In genomic region chr21:21464691-21465090, GRCh38 we compare ENCODE assay signal across 23 cellular contexts.
DNase-seq lines count a peak whose midpoint lies in the region; ATAC-seq and TF ChIP-seq lines count a peak whose summit lies in the region.
"Had no signal": no experiment of that assay in that cellular context is flagged by ENCODE, and none has a peak within 500 bp of the region (broad histone marks: within the 10 kb centered on the region; RNA-seq: fewer than 3 reads in every experiment).

No MANE protein-coding gene starts in this region.

- H3K27ac ChIP-seq in SU-DHL-6 (ENCODE audit: low read depth, low read length) (no peak overlapping the region), neural cell (ENCODE audit: low read length) (peak overlapping the region; percentile 56), trophoblast cell (ENCODE audit: low read depth, low read length) (no peak overlapping the region), body of pancreas (no peak overlapping the region)
- H3K27ac ChIP-seq: 22Rv1; A549; BLaER1 treated with 17β-estradiol and CSF1 and Interleukin-3, amounts not matched to agents 10 nM and 100 nM; C4-2B had no signal

- no peak overlapping the region for H3K14ac ChIP-seq in trophoblast cell (ENCODE audit: low read length)

- H4K20me1 ChIP-seq in SU-DHL-6 (ENCODE audit: low read depth, low read length), result no peaks in the 10 kb centered on the region
- H4K20me1 ChIP-seq in neural cell (ENCODE audit: insufficient read depth), result no peaks in the 10 kb centered on the region
- H4K20me1 ChIP-seq: BLaER1 treated with 17β-estradiol and CSF1 and Interleukin-3, amounts not matched to agents 10 nM and 100 nM had no signal

- H3K9ac ChIP-seq in SU-DHL-6 (ENCODE audit: low read length) (no peak overlapping the region), neural cell (ENCODE audit: low read length) (no peak overlapping the region), trophoblast cell (ENCODE audit: low read length) (no peak overlapping the region)
- H3K9ac ChIP-seq: BLaER1 treated with 17β-estradiol and CSF1 and Interleukin-3, amounts not matched to agents 10 nM and 100 nM had no signal

- TF ChIP-seq POLR2A in body of pancreas (IDR thresholded peaks at IDR 0.05), result no peak

- no peak overlapping the region for H4K12ac ChIP-seq in trophoblast cell (ENCODE audit: low read depth, low read length)

- TF ChIP-seq CTCF in LNCaP clone FGC (IDR thresholded peaks at IDR 0.05; ENCODE audit: control insufficient read depth, extremely low read depth, insufficient read depth) (no peak), SU-DHL-6 (IDR thresholded peaks at IDR 0.05; ENCODE audit: insufficient read depth, low read length, poor library complexity, severe bottlenecking) (no peak), neural cell (IDR thresholded peaks at IDR 0.05; ENCODE audit: poor library complexity, severe bottlenecking) (no peak), body of pancreas (IDR thresholded peaks at IDR 0.05) (no peak)

- H3K9me2 ChIP-seq in SU-DHL-6 (replicated peaks; ENCODE audit: insufficient read depth, low read length), result no peaks in the 10 kb centered on the region
- no peaks in the 10 kb centered on the region for H3K9me2 ChIP-seq in neural cell (ENCODE audit: insufficient read depth, low read length)

- H4K91ac ChIP-seq in trophoblast cell (ENCODE audit: low read depth, low read length), result no peak overlapping the region

- no peak overlapping the region for H3K4ac ChIP-seq in trophoblast cell (ENCODE audit: low read depth, low read length)

- peak; percentile 88 for TF ChIP-seq EP300 in neural cell (conservative IDR thresholded peaks at IDR 0.05; ENCODE audit: poor library complexity, severe bottlenecking)

- H3K4me2 ChIP-seq in SU-DHL-6 (ENCODE audit: low read depth, low read length, poor library complexity, severe bottlenecking) (no peak overlapping the region), neural cell (ENCODE audit: low read length) (no peak overlapping the region), trophoblast cell (ENCODE audit: low read length) (no peak overlapping the region)
- H3K4me2 ChIP-seq: A549; BLaER1 treated with 17β-estradiol and CSF1 and Interleukin-3, amounts not matched to agents 10 nM and 100 nM had no signal

- no peak overlapping the region for H3K18ac ChIP-seq in trophoblast cell (ENCODE audit: low read length)

- intact Hi-C loops in body of pancreas (cut with DNase I), result no loop called here

- H3K4me1 ChIP-seq in trophoblast cell (ENCODE audit: control insufficient read depth in 1 of 2, insufficient read depth in 2 of 2, low read length in 2 of 2) (no peaks in the 10 kb centered on the region), body of pancreas (no peaks in the 10 kb centered on the region)
- H3K4me1 ChIP-seq: A549; BLaER1 treated with 17β-estradiol and CSF1 and Interleukin-3, amounts not matched to agents 10 nM and 100 nM; Caco-2 had no signal

- no peak overlapping the region for H2AK5ac ChIP-seq in trophoblast cell (ENCODE audit: low read length)

- no peak overlapping the region for H2BK12ac ChIP-seq in trophoblast cell (ENCODE audit: low read length)

- no peaks in the 10 kb centered on the region for H3K79me1 ChIP-seq in trophoblast cell (ENCODE audit: low read length)

- H3K36me3 ChIP-seq in SU-DHL-6 (ENCODE audit: low read length) (no peaks in the 10 kb centered on the region), neural cell (ENCODE audit: insufficient read depth, low read length) (no peaks in the 10 kb centered on the region), trophoblast cell (ENCODE audit: control insufficient read depth in 1 of 2, insufficient read depth in 2 of 2, low read length in 2 of 2) (no peaks in the 10 kb centered on the region), body of pancreas (replicated peaks in 1 of 2; ENCODE audit: insufficient read depth in 1 of 2, low read depth in 2 of 2) (no peaks in the 10 kb centered on the region)
- H3K36me3 ChIP-seq: BLaER1 treated with 17β-estradiol and CSF1 and Interleukin-3, amounts not matched to agents 10 nM and 100 nM had no signal

- 100% methylated on average over 1 of the region's 1 CpG for WGBS in trophoblast cell (ENCODE audit: extremely low coverage, insufficient coverage, insufficient read length)
- 44 to 49% methylated on average over 1 of the region's 1 CpG for WGBS in body of pancreas, 2 donors

- H3K27me3 ChIP-seq in SU-DHL-6 (ENCODE audit: low read length), result no peaks in the 10 kb centered on the region
- H3K27me3 ChIP-seq in neural cell (ENCODE audit: insufficient read depth, low read depth, low read length), result no peaks in the 10 kb centered on the region
- H3K27me3 ChIP-seq in trophoblast cell (ENCODE audit: insufficient read depth, low read length), result no peaks in the 10 kb centered on the region
- no peaks in the 10 kb centered on the region for H3K27me3 ChIP-seq in body of pancreas
- H3K27me3 ChIP-seq: BLaER1 treated with 17β-estradiol and CSF1 and Interleukin-3, amounts not matched to agents 10 nM and 100 nM had no signal

- H2BK5ac ChIP-seq in trophoblast cell (ENCODE audit: low read depth, low read length, poor library complexity), result no peak overlapping the region

- H2AFZ ChIP-seq in SU-DHL-6 (ENCODE audit: low read depth, low read length, severe bottlenecking), result peak overlapping the region; percentile 57
- H2AFZ ChIP-seq in neural cell (ENCODE audit: low read depth, low read length), result no peak overlapping the region
- no peak overlapping the region for H2AFZ ChIP-seq in trophoblast cell (ENCODE audit: insufficient read depth, low read length, poor library complexity)

- no peak for TF ChIP-seq RAD21 in neural cell (conservative IDR thresholded peaks at IDR 0.05)

- no peaks in the 10 kb centered on the region for H3K79me2 ChIP-seq in SU-DHL-6 (ENCODE audit: insufficient read depth, low read length)
- H3K79me2 ChIP-seq in neural cell (replicated peaks; ENCODE audit: insufficient read depth, low read length), result no peaks in the 10 kb centered on the region
- no peaks in the 10 kb centered on the region for H3K79me2 ChIP-seq in trophoblast cell (ENCODE audit: control insufficient read depth, insufficient read depth, low read length, poor library complexity)

- H3K23ac ChIP-seq in trophoblast cell (ENCODE audit: low read length), result no peak overlapping the region

- no peak overlapping the region for H2BK120ac ChIP-seq in trophoblast cell (ENCODE audit: insufficient read depth, low read length, poor library complexity)

- H4K8ac ChIP-seq in trophoblast cell (ENCODE audit: low read depth, low read length), result no peak overlapping the region

- H3K4me3 ChIP-seq in LNCaP clone FGC (ENCODE audit: low read depth, low read length), result peak overlapping the region; percentile 49
- no peak overlapping the region for H3K4me3 ChIP-seq in SU-DHL-6 (ENCODE audit: insufficient read depth, low read length, poor library complexity, severe bottlenecking)
- no peak overlapping the region for H3K4me3 ChIP-seq in neural cell (ENCODE audit: low read length)
- H3K4me3 ChIP-seq in trophoblast cell (ENCODE audit: low read depth, low read length), result no peak overlapping the region
- no peak overlapping the region for H3K4me3 ChIP-seq in body of pancreas
- H3K4me3 ChIP-seq: A549; BLaER1 treated with 17β-estradiol and CSF1 and Interleukin-3, amounts not matched to agents 10 nM and 100 nM had no signal

- H3K9me3 ChIP-seq in SU-DHL-6 (ENCODE audit: insufficient read depth, low read length), result no peaks in the 10 kb centered on the region
- H3K9me3 ChIP-seq in neural cell (ENCODE audit: low read length), result no peaks in the 10 kb centered on the region
- H3K9me3 ChIP-seq in trophoblast cell (ENCODE audit: insufficient read depth, low read depth, low read length), result no peaks in the 10 kb centered on the region
- H3K9me3 ChIP-seq in body of pancreas, result no peaks in the 10 kb centered on the region
- H3K9me3 ChIP-seq: A549; BLaER1 treated with 17β-estradiol and CSF1 and Interleukin-3, amounts not matched to agents 10 nM and 100 nM; Caco-2 had no signal

- H3F3A ChIP-seq in SU-DHL-6 (ENCODE audit: insufficient read depth) (no peaks in the 10 kb centered on the region), neural cell (ENCODE audit: insufficient read depth, low read length, poor library complexity, severe bottlenecking) (peaks cover 4% of the 10 kb centered on the region)

- no peak for ATAC-seq in body of pancreas
- ATAC-seq: A549; CD8-positive, alpha-beta T cell had no signal

- DNase-seq in LNCaP clone FGC (ENCODE audit: low read depth) (no peak), NCI-H2227 treated with DMSO at 0.1 percent for 48 hours (lab: John Stamatoyannopoulos, UW) (peak; percentile 88), D341Med (ENCODE audit: low spot score) (no peak), trophoblast cell (no peak), body of pancreas (no peak)
- DNase-seq: AML-193; Caco-2; Calu3; CD4-positive, alpha-beta T cell; CD8-positive, alpha-beta T cell; DMS 273 treated with DMSO at 0.1 percent for 48 hours; DMS153; DMS53; DMS79; DND-41; EL; GDM1 had no signal

TF ChIP-seq in neural cell, 6 proteins besides CTCF, POLR2A, EP300 and RAD21:
- peak; percentile 23 for TF ChIP-seq REST (IDR thresholded peaks at IDR 0.05; ENCODE audit: borderline replicate concordance)
- no peak for TF ChIP-seq TAF1 (IDR thresholded peaks at IDR 0.05; ENCODE audit: low read depth)
- peak; percentile 67 for TF ChIP-seq POLR2AphosphoS5 (IDR thresholded peaks at IDR 0.05)
